In the genomic region with DNA sequence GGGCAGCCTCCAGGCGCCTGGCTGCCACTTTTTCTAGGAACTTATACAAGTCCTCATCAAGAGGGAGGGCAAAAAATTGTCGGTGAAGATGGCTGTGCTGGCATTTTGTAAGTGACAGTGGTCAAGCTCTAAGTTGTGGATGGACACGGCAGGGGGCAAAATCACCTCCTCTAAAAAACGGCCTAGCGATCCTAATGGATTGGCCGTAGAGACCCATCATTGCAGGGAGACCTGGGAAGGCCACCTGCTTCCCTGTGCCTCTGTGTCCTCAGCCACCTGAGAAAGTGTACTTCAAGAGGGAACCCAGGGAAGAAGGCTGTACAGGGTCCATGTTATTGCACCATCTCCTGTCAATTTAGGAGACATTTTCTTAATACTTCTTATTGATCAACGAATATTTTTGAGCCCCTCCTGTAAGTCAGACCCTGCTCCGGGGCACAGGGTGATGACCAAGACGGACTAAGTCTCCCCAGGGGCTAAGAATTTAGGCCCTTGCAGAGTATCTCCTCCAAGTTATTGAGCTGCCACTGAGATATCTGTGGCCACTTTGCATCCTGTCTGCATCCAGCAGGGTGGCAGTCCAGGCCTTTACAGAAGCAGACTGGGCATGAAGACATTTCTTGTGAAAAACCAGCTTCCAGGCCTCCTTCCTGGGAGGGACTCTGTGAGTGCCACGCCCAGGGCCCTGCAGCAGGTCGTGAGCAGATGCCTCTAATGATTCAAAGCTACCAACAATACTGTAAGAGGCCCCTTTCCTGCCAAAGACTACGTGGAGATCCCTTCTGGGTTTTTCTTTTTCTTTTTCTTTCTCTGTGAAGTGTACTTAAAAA, we compare ENCODE assay signal across 8 cellular contexts. TPM values are rescaled to one million over a fixed set of nuclear protein-coding genes. Genes with fewer than 3 reads are reported as not detected.
DNase-seq lines count a peak whose midpoint lies in the region; ATAC-seq and TF ChIP-seq lines count a peak whose summit lies in the region.

No MANE protein-coding gene starts in this region.

- no peak for TF ChIP-seq CTCF in CD8-positive, alpha-beta T cell (IDR thresholded peaks at IDR 0.05)
- no peak for TF ChIP-seq CTCF in fibroblast of lung (conservative IDR thresholded peaks at IDR 0.05 in 1 of 2, IDR thresholded peaks at IDR 0.05 in 1 of 2; ENCODE audit: low read depth in 1 of 2, low read length in 2 of 2)

- H3K27me3 ChIP-seq in CD8-positive, alpha-beta T cell (ENCODE audit: insufficient read depth, low read length) = no peaks in the 10 kb centered on the region
- no peaks in the 10 kb centered on the region for H3K27me3 ChIP-seq in fibroblast of lung (ENCODE audit: control insufficient read depth, insufficient read depth, low read length)

- peak overlapping the region; percentile 58 for H3K4me3 Mint-ChIP-seq in CD8-positive, alpha-beta T cell

- intact Hi-C loops in CD8-positive, alpha-beta T cell (cut with DNase I, micrococcal nuclease) = loop anchor here (2.0 to 5.0 kb wide), 2 partner anchors 70 kb away; partner anchors contain the start of gene NFKBIA (in 1 of the 2)

- H3K4me3 ChIP-seq in CD8-positive, alpha-beta T cell (ENCODE audit: low read depth, low read length) = peak overlapping the region; percentile 17
- no peak overlapping the region for H3K4me3 ChIP-seq in fibroblast of lung (replicated peaks in 1 of 4; ENCODE audit: control extremely low read depth in 1 of 4, insufficient read depth in 1 of 4, low read depth in 3 of 4, low read length in 4 of 4)

- peak overlapping the region; percentile 23 for H2AFZ ChIP-seq in fibroblast of lung (ENCODE audit: low read length)

- POLR2A ChIA-PET in CD8-positive, alpha-beta T cell (lab: Charles Lee) = interaction anchor here (1.2 to 1.6 kb wide), 4 partner anchors 9 to 72 kb away, joined by 3 to 19 read pairs (median 4); partner anchors contain the start of gene NFKBIA

- H3K4me1 Mint-ChIP-seq in CD8-positive, alpha-beta T cell (ENCODE audit: low read depth) = peaks cover 30% of the 10 kb centered on the region

- no peaks in the 10 kb centered on the region for H3K27me3 Mint-ChIP-seq in CD8-positive, alpha-beta T cell (ENCODE audit: low read depth)

- H3K9me3 ChIP-seq in CD8-positive, alpha-beta T cell (ENCODE audit: low read length) = no peaks in the 10 kb centered on the region
- no peaks in the 10 kb centered on the region for H3K9me3 ChIP-seq in fibroblast of lung (ENCODE audit: control insufficient read depth, insufficient read depth, low read depth, low read length)

- H3K4me1 ChIP-seq in CD8-positive, alpha-beta T cell (ENCODE audit: insufficient read depth, low read length) = peaks cover 24% of the 10 kb centered on the region
- H3K4me1 ChIP-seq in fibroblast of lung (ENCODE audit: control insufficient read depth, extremely low read depth, insufficient read depth, low read length) = peaks cover 19% of the 10 kb centered on the region

- ATAC-seq in CD8-positive, alpha-beta T cell = peak; percentile 71
- no peak for ATAC-seq in HG03378 (IDR thresholded peaks at IDR 0.05; ENCODE audit: unreplicated experiment)

- no peaks in the 10 kb centered on the region for H3K9me3 Mint-ChIP-seq in CD8-positive, alpha-beta T cell

- no peak overlapping the region for H3K4me2 ChIP-seq in fibroblast of lung (ENCODE audit: extremely low read depth, insufficient read depth, low read length)

- H3K36me3 ChIP-seq in CD8-positive, alpha-beta T cell (ENCODE audit: insufficient read depth, low read length) = no peaks in the 10 kb centered on the region
- H3K36me3 ChIP-seq in fibroblast of lung (ENCODE audit: control insufficient read depth, insufficient read depth, low read length) = no peaks in the 10 kb centered on the region

- peak overlapping the region; percentile 90 for H3K27ac Mint-ChIP-seq in CD8-positive, alpha-beta T cell

- peak overlapping the region; percentile 40 for H3K27ac ChIP-seq in CD8-positive, alpha-beta T cell (ENCODE audit: low read depth, low read length)
- H3K27ac ChIP-seq in fibroblast of lung (ENCODE audit: insufficient read depth, low read length) = no peak overlapping the region

- H3K9ac ChIP-seq in fibroblast of lung (ENCODE audit: insufficient read depth, low read length) = no peak overlapping the region

- no peaks in the 10 kb centered on the region for H3K79me2 ChIP-seq in fibroblast of lung (ENCODE audit: control insufficient read depth, insufficient read depth, low read length)

- no peaks in the 10 kb centered on the region for H3K36me3 Mint-ChIP-seq in CD8-positive, alpha-beta T cell

- peak in 6 of 7 experiments; percentile 21 to 65 (median 42) for DNase-seq in CD8-positive, alpha-beta T cell
- DNase-seq in HT-29 (ENCODE audit: low spot score) (peak; percentile 47), fibroblast of lung (ENCODE audit: low read depth in 2 of 2) (peak; percentile 13 to 42), HuH-7.5 (ENCODE audit: low spot score) (no peak), GM19240 (ENCODE audit: insufficient read length, low spot score) (no peak)
- peak; percentile 67 to 77 for DNase-seq in activated CD4-positive, alpha-beta T cell treated with anti-CD3 and anti-CD28 coated beads, Interleukin-2, amount 50 U/mL, for 48 hours
- peak; percentile 75 for DNase-seq in stimulated activated CD4-positive, alpha-beta T cell treated with anti-CD3 and anti-CD28 coated beads, Interleukin-1b, Interleukin-23, amount 100 ng/mL, for 48 hours

- H4K20me1 ChIP-seq in fibroblast of lung (ENCODE audit: control insufficient read depth, extremely low read depth, insufficient read depth, low read length) = no peaks in the 10 kb centered on the region

- CTCF ChIA-PET in CD8-positive, alpha-beta T cell (lab: Charles Lee) = interaction anchor here (0.6 to 2.4 kb wide), 7 partner anchors 10 to 191 kb away, joined by 3 to 8 read pairs (median 6); partner anchors contain the start of gene PSMA6

RNA-seq across cellular contexts. Expression of gene PSMA6, which starts 40.5 kb away (rescaled TPM):
- total RNA-seq in CD8-positive, alpha-beta T cell = 10 to 100 TPM; 72.3 to 78.9 TPM
- 80.3 and 112 TPM in 2 replicates for total RNA-seq in HT-29 (2014; rRNA removed; shearing (Covaris generic))
- 190 and 254 TPM in 2 replicates for total RNA-seq in fibroblast of lung
- polyA plus RNA-seq in fibroblast of lung = 225 and 253 TPM in 2 replicates
- polyA plus RNA-seq in fibroblast of lung (2012) = 191 and 218 TPM in 2 replicates
- 31.7 and 41.0 TPM in 2 replicates for polyA minus RNA-seq in fibroblast of lung (ENCODE audit: low replicate concordance)

Comparison
In these comparisons a context has a peak if more than half of its experiments do, and no peak if none do; other contexts are left out.
1. DNase-seq: peak in CD8-positive, alpha-beta T cell (6 of 7), HT-29 (single experiment), activated CD4-positive, alpha-beta T cell treated with anti-CD3 and anti-CD28 coated beads, Interleukin-2, amount 50 U/mL, for 48 hours (2 of 2), fibroblast of lung (2 of 2) and stimulated activated CD4-positive, alpha-beta T cell treated with anti-CD3 and anti-CD28 coated beads, Interleukin-1b, Interleukin-23, amount 100 ng/mL, for 48 hours (single experiment); none in HuH-7.5 (single experiment) and GM19240 (single experiment).